In genomic region chr15:27665002-27665401, GRCh38 we compare ENCODE assay signal across 18 cellular contexts.
"Had no signal": no experiment of that assay in that cellular context is flagged by ENCODE, and none has a peak within 500 bp of the region (broad histone marks: within the 10 kb centered on the region; RNA-seq: fewer than 3 reads in every experiment).

No MANE protein-coding gene starts in this region.

- H3K36me3 ChIP-seq: left lung, prostate gland, tibial nerve had no signal

- H3K4me1 ChIP-seq: left lung, prostate gland, tibial nerve had no signal

- H3K27me3 ChIP-seq: left lung, tibial nerve had no signal

- H3K4me3 Mint-ChIP-seq: activated CD4-positive, alpha-beta memory T cell treated with anti-CD3 and anti-CD28 coated beads, Interleukin-2, amount 10 ng/mL, durations not matched to agents 7 days and 5 days; brain; dendritic cell treated with granulocyte-macrophage colony-stimulating factor and Interleukin-4, amounts not matched to agents 40 ng/mL and 50 ng/mL, for 4 days; naive thymus-derived CD4-positive, alpha-beta T cell; stimulated activated naive CD8-positive, alpha-beta T cell treated with anti-CD3 and anti-CD28 coated beads, Interleukin-15, Interleukin-2, amounts not matched to agents 100 ng/mL and 50 ng/mL, for 24 hours had no signal

- H3K4me1 Mint-ChIP-seq: activated CD4-positive, alpha-beta memory T cell treated with anti-CD3 and anti-CD28 coated beads, Interleukin-2, amount 10 ng/mL, durations not matched to agents 7 days and 5 days; naive thymus-derived CD4-positive, alpha-beta T cell had no signal

- H3K9me3 ChIP-seq: left lung, prostate gland had no signal

- H3K4me3 ChIP-seq: left lung, lung, prostate gland, tibial nerve had no signal

- H3K27ac Mint-ChIP-seq: activated CD4-positive, alpha-beta memory T cell treated with anti-CD3 and anti-CD28 coated beads, Interleukin-2, amount 10 ng/mL, durations not matched to agents 7 days and 5 days; activated naive CD4-positive, alpha-beta T cell treated with anti-CD3 and anti-CD28 coated beads, Interleukin-2, amount 50 U/mL, for 72 hours; brain; dendritic cell treated with granulocyte-macrophage colony-stimulating factor and Interleukin-4, amounts not matched to agents 40 ng/mL and 50 ng/mL, for 4 days; naive thymus-derived CD4-positive, alpha-beta T cell; stimulated activated naive CD8-positive, alpha-beta T cell treated with anti-CD3 and anti-CD28 coated beads, Interleukin-15, Interleukin-2, amounts not matched to agents 100 ng/mL and 50 ng/mL, for 24 hours had no signal

- H3K27me3 Mint-ChIP-seq: activated CD4-positive, alpha-beta memory T cell treated with anti-CD3 and anti-CD28 coated beads, Interleukin-2, amount 10 ng/mL, durations not matched to agents 7 days and 5 days; dendritic cell treated with granulocyte-macrophage colony-stimulating factor and Interleukin-4, amounts not matched to agents 40 ng/mL and 50 ng/mL, for 4 days; stimulated activated naive CD8-positive, alpha-beta T cell treated with anti-CD3 and anti-CD28 coated beads, Interleukin-15, Interleukin-2, amounts not matched to agents 100 ng/mL and 50 ng/mL, for 24 hours had no signal

- H3K27ac ChIP-seq: left lung, prostate gland, tibial nerve had no signal

- DNase-seq: activated CD4-positive, alpha-beta memory T cell treated with anti-CD3 and anti-CD28 coated beads, Interleukin-2, amount 10 ng/mL, durations not matched to agents 7 days and 5 days; aorta; effector CD8-positive, alpha-beta T cell; foreskin melanocyte; kidney; left lung; naive thymus-derived CD4-positive, alpha-beta T cell; stimulated activated CD4-positive, alpha-beta T cell treated with anti-CD3 and anti-CD28 coated beads, Interleukin-12 subunit alpha, Interleukin-12 subunit beta, amount 100 ng/mL, for 4 hours; stimulated activated CD4-positive, alpha-beta T cell treated with anti-CD3 and anti-CD28 coated beads, Interleukin-4, amount 100 ng/mL, for 4 hours; substantia nigra; T-helper 1 cell had no signal

- H3K36me3 Mint-ChIP-seq: activated naive CD4-positive, alpha-beta T cell treated with anti-CD3 and anti-CD28 coated beads, Interleukin-2, amount 50 U/mL, for 72 hours; naive thymus-derived CD4-positive, alpha-beta T cell had no signal

- ATAC-seq: activated naive CD4-positive, alpha-beta T cell treated with anti-CD3 and anti-CD28 coated beads, Interleukin-2, amount 50 U/mL, for 72 hours; left lung; naive thymus-derived CD4-positive, alpha-beta T cell had no signal
